ENCODE assay signal across 9 cellular contexts in the genomic region with DNA sequence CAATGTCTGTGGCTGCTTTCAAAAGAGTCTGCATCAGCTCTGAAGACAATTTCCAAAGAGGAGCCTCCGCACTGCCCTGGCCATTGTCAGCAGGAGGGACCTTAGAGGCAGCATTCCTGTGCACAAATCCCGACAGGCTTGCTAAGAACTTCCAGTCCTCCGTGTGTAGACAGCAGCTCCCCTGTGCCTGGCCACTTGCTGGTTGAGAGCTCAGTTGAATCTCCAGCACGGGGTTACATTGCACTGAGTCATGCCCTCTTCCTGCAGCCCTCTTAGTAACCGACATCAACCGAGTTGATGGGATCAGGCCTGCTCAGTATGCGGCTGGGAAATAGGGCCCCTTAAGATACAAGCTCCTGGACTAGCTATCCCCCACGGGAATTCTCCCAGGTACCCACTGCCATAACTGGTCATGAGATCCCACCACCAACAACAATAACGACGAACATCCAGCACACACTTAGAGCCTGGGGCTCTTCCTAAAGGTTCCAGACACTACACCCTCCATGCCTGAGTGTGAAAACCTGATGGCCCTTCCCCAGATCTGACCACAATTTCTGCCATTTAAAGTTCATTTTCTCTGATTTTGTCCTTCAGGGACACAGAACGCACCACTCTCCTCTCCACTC. TPM values are rescaled to one million over a fixed set of nuclear protein-coding genes. Genes with fewer than 3 reads are reported as not detected.
DNase-seq lines count a peak whose midpoint lies in the region; ATAC-seq and TF ChIP-seq lines count a peak whose summit lies in the region.
"Had no signal": no experiment of that assay in that cellular context is flagged by ENCODE, and none has a peak within 500 bp of the region (broad histone marks: within the 10 kb centered on the region; RNA-seq: fewer than 3 reads in every experiment).

No MANE protein-coding gene starts in this region.

- peaks cover 10% of the 10 kb centered on the region for H3K4me1 Mint-ChIP-seq in activated naive CD8-positive, alpha-beta T cell treated with anti-CD3 and anti-CD28 coated beads, Interleukin-2, amount 10 ng/mL, durations not matched to agents 7 days and 5 days

- H3K27ac Mint-ChIP-seq in activated naive CD8-positive, alpha-beta T cell treated with anti-CD3 and anti-CD28 coated beads, Interleukin-2, amount 10 ng/mL, durations not matched to agents 7 days and 5 days = no peak overlapping the region

- no peaks in the 10 kb centered on the region for H3K9me3 Mint-ChIP-seq in activated naive CD8-positive, alpha-beta T cell treated with anti-CD3 and anti-CD28 coated beads, Interleukin-2, amount 10 ng/mL, durations not matched to agents 7 days and 5 days

- no peaks in the 10 kb centered on the region for H3K36me3 Mint-ChIP-seq in activated naive CD8-positive, alpha-beta T cell treated with anti-CD3 and anti-CD28 coated beads, Interleukin-2, amount 10 ng/mL, durations not matched to agents 7 days and 5 days

- intact Hi-C loops in right lobe of liver (cut with DNase I) = loop anchor here in 1 of 2 donors (10.0 kb wide), 1 partner anchor 1003 kb away; no protein-coding TSS in a partner anchor

- H3K4me1 ChIP-seq in right lobe of liver = peaks cover 0 to 7% (median 0%) of the 10 kb centered on the region in 4 donors
- H3K4me1 ChIP-seq: Peyer's patch had no signal

- peaks cover 0 to 3% of the 10 kb centered on the region in 2 donors for H3K27me3 ChIP-seq in right lobe of liver
- H3K27me3 ChIP-seq: Peyer's patch had no signal

- H3K4me3 Mint-ChIP-seq in activated naive CD8-positive, alpha-beta T cell treated with anti-CD3 and anti-CD28 coated beads, Interleukin-2, amount 10 ng/mL, durations not matched to agents 7 days and 5 days = peak overlapping the region; percentile 58

- peaks cover 24% of the 10 kb centered on the region for H3K27me3 Mint-ChIP-seq in activated naive CD8-positive, alpha-beta T cell treated with anti-CD3 and anti-CD28 coated beads, Interleukin-2, amount 10 ng/mL, durations not matched to agents 7 days and 5 days

- H3K9me3 ChIP-seq in right lobe of liver = no peaks in the 10 kb centered on the region
- H3K9me3 ChIP-seq: Peyer's patch had no signal

- peak; percentile 52 for DNase-seq in AG10803 (ENCODE audit: low read depth)
- peak; percentile 37 for DNase-seq in Jurkat, Clone E6-1 (ENCODE audit: low read depth, low spot score)
- DNase-seq in activated naive CD8-positive, alpha-beta T cell treated with anti-CD3 and anti-CD28 coated beads, Interleukin-2, amount 10 ng/mL, durations not matched to agents 7 days and 5 days = no peak
- DNase-seq in right lobe of liver = peak in 2 of 3 donors; percentile 14 to 36
- no peak for DNase-seq in GM20000 (ENCODE audit: low spot score)
- DNase-seq in C1 segment of cervical spinal cord (lab: John Stamatoyannopoulos, UW) = no peak
- no peak for DNase-seq in NCI-H1417 treated with DMSO at 0.1 percent for 48 hours (lab: John Stamatoyannopoulos, UW)
- no peak for DNase-seq in activated gamma-delta T cell treated with Interleukin-2 at 50 U/mL for 16 hours

- TF ChIP-seq CTCF in AG10803 (conservative IDR thresholded peaks at IDR 0.05; ENCODE audit: low read length) (0 out of 2 replicates have a peak, but pooled peaks have one; percentile 0), right lobe of liver (IDR thresholded peaks at IDR 0.05) (no peak), GM20000 (IDR thresholded peaks at IDR 0.05; ENCODE audit: extremely low read depth, missing control alignments) (no peak)

- no peak for ATAC-seq in activated naive CD8-positive, alpha-beta T cell treated with anti-CD3 and anti-CD28 coated beads, Interleukin-2, amount 10 ng/mL, durations not matched to agents 7 days and 5 days (ENCODE audit: low read depth)
- no peak for ATAC-seq in right lobe of liver

- no peaks in the 10 kb centered on the region for H3K36me3 ChIP-seq in right lobe of liver
- H3K36me3 ChIP-seq: Peyer's patch had no signal

- H3K4me3 ChIP-seq in AG10803 (ENCODE audit: low read length) (peak overlapping the region; percentile 51), right lobe of liver (no peak overlapping the region)
- H3K4me3 ChIP-seq in Jurkat, Clone E6-1 (ENCODE audit: low read length) = peak overlapping the region; percentile 72

- 35% methylated on average over 5 of the region's 11 CpGs for WGBS in right lobe of liver (ENCODE audit: insufficient coverage, low coverage, low lambda C conversion rate, missing lambda C conversion rate)

- POLR2A ChIA-PET in activated naive CD8-positive, alpha-beta T cell treated with anti-CD3 and anti-CD28 coated beads, Interleukin-2, amount 10 ng/mL, durations not matched to agents 7 days and 5 days (lab: Charles Lee) = interaction anchor here (1.5 kb wide), 1 partner anchor 158 kb away, joined by 7 read pairs; a partner anchor contains a TSS

- H3K27ac ChIP-seq in right lobe of liver = no peak overlapping the region
- H3K27ac ChIP-seq: Peyer's patch had no signal

- no peak for TF ChIP-seq POLR2A in right lobe of liver (IDR thresholded peaks at IDR 0.05)

RNA-seq across cellular contexts. Expression of a gene that starts 12.0 kb away (rescaled TPM):
- polyA plus RNA-seq in Jurkat, Clone E6-1 (2012; ENCODE audit: insufficient read depth, insufficient read length) = not detected
- not detected for total RNA-seq in activated naive CD8-positive, alpha-beta T cell treated with anti-CD3 and anti-CD28 coated beads, Interleukin-2, amount 10 ng/mL, durations not matched to agents 7 days and 5 days
- total RNA-seq in right lobe of liver = under 1 TPM in 1 of 6 experiments, not detected in 5; 0.44 TPM

RNA-seq across cellular contexts. Expression of a gene that starts 30.8 kb away (rescaled TPM):
- not detected for polyA plus RNA-seq in Jurkat, Clone E6-1 (2012; ENCODE audit: insufficient read depth, insufficient read length)
- under 1 TPM; 0.28 to 0.33 TPM for total RNA-seq in activated naive CD8-positive, alpha-beta T cell treated with anti-CD3 and anti-CD28 coated beads, Interleukin-2, amount 10 ng/mL, durations not matched to agents 7 days and 5 days
- under 1 TPM in 5 of 6 experiments, not detected in 1; 0.25 to 0.93 (median 0.50) TPM for total RNA-seq in right lobe of liver

RNA-seq across cellular contexts. Expression of a gene that starts 47.0 kb away (rescaled TPM):
- 52.0 TPM for polyA plus RNA-seq in Jurkat, Clone E6-1 (2012; ENCODE audit: insufficient read depth, insufficient read length)
- 10 to 100 TPM; 51.7 to 55.5 TPM for total RNA-seq in activated naive CD8-positive, alpha-beta T cell treated with anti-CD3 and anti-CD28 coated beads, Interleukin-2, amount 10 ng/mL, durations not matched to agents 7 days and 5 days
- 10 to 100 TPM; 26.5 to 33.2 (median 27.1) TPM for total RNA-seq in right lobe of liver

RNA-seq across cellular contexts. Expression of a gene that starts 47.3 kb away (rescaled TPM):
- not detected for polyA plus RNA-seq in Jurkat, Clone E6-1 (2012; ENCODE audit: insufficient read depth, insufficient read length)
- not detected for total RNA-seq in activated naive CD8-positive, alpha-beta T cell treated with anti-CD3 and anti-CD28 coated beads, Interleukin-2, amount 10 ng/mL, durations not matched to agents 7 days and 5 days
- total RNA-seq in right lobe of liver = not detected
- total RNA-seq: Peyer's patch had no signal

Comparison
In these comparisons a context has a peak if more than half of its experiments do, and no peak if none do; other contexts are left out.
1. DNase-seq: peak in AG10803 (single experiment), Jurkat, Clone E6-1 (single experiment) and right lobe of liver (2 of 3); none in activated naive CD8-positive, alpha-beta T cell treated with anti-CD3 and anti-CD28 coated beads, Interleukin-2, amount 10 ng/mL, durations not matched to agents 7 days and 5 days (single experiment), GM20000 (single experiment), C1 segment of cervical spinal cord (0 of 14), NCI-H1417 treated with DMSO at 0.1 percent for 48 hours (single experiment) and activated gamma-delta T cell treated with Interleukin-2 at 50 U/mL for 16 hours (single experiment).
2. H3K4me3 ChIP-seq: peak in AG10803 (single experiment) and Jurkat, Clone E6-1 (single experiment); none in right lobe of liver (0 of 3).